ENCODE assay signal across 9 cellular contexts in the genomic region with DNA sequence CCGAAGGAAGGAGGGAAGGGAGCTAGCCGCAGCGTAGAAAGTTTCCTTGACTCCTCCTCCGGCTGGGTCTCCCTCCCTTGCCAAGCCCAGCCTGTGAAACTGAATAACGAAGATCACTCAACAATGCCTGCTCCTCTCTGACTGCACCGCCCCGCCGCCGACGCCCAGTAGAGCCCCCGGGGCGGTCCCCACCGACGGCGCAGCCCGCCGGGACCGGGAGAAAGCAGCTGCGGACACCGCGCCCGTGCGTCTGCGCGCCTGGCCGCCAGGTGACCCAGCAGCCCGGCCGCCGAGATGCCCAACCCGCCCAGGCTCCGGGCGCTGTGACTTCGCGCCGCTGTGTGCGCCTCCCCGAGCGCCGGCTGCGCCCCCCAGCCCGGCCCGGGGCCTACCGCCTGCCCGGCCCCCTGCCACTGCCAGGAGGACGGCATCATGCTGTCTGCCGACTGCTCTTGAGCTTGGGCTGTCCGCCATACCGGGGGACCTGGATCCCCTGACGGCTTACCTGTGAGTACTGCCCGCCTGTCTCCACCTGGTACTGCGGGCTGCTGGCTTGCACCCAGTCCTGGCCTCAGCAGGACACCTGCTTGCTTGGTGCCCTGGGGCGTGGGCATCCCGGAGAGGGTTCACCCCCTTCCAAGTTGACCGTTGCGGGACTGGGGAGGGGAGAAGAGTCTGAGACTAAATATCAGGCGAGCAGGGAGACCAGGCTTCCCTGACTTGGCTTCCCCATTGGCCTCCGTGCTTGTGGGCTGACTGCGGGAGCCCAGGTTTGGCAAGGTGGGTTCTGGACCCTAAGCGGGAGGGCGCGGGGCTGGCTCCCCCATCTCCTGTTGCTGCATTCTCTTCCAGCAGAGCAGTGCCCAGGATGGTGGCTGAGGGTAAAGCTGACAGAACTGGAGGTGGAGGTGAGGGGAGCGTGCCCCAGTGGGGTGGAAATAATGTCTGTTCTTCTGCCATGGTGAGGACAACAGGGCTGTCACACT. TPM values are rescaled to one million over a fixed set of nuclear protein-coding genes. Genes with fewer than 3 reads are reported as not detected.
DNase-seq lines count a peak whose midpoint lies in the region; ATAC-seq and TF ChIP-seq lines count a peak whose summit lies in the region.
"Had no signal": no experiment of that assay in that cellular context is flagged by ENCODE, and none has a peak within 500 bp of the region (broad histone marks: within the 10 kb centered on the region; RNA-seq: fewer than 3 reads in every experiment).

No MANE protein-coding gene starts in this region.

- H3K9ac ChIP-seq in HUES6 (ENCODE audit: low read length), result peak overlapping the region; percentile 36
- H3K9ac ChIP-seq in mammary epithelial cell (ENCODE audit: insufficient read depth, low read length), result no peak overlapping the region

- ATAC-seq in left lung, result peak; percentile 63
- ATAC-seq in upper lobe of left lung (ENCODE audit: low FRiP score in 2 of 2), result peak in 1 of 2 donors; percentile 78
- no peak for ATAC-seq in GM21619 (IDR thresholded peaks at IDR 0.05; ENCODE audit: unreplicated experiment)

- no peaks in the 10 kb centered on the region for H4K20me1 ChIP-seq in mammary epithelial cell (ENCODE audit: insufficient read depth, low read length)

- H3K27me3 ChIP-seq in BE2C, result no peaks in the 10 kb centered on the region; the same call in 1 of the 2 replicates
- H3K27me3 ChIP-seq in HUES6 (ENCODE audit: control insufficient read depth, insufficient read depth, low read length), result peaks cover 25% of the 10 kb centered on the region
- no peaks in the 10 kb centered on the region for H3K27me3 ChIP-seq in mammary epithelial cell (ENCODE audit: insufficient read depth, low read length)
- peaks cover 8 to 40% of the 10 kb centered on the region in 2 donors for H3K27me3 ChIP-seq in left lung
- peaks cover 0 to 12% (median 4%) of the 10 kb centered on the region in 4 donors for H3K27me3 ChIP-seq in upper lobe of left lung

- intact Hi-C loops in mammary epithelial cell (cut with micrococcal nuclease), result loop anchor here (2.0 kb wide), 2 partner anchors 65 to 649 kb away; no protein-coding TSS in a partner anchor
- intact Hi-C loops in left lung (cut with DNase I), result no loop called here

- H3K27ac ChIP-seq in HUES6 (ENCODE audit: low read depth, low read length), result no peak overlapping the region
- H3K27ac ChIP-seq in mammary epithelial cell (ENCODE audit: insufficient read depth, low read depth, low read length), result no peak overlapping the region
- H3K27ac ChIP-seq in left lung, result no peak overlapping the region
- peak overlapping the region in 1 of 4 donors; percentile 63 for H3K27ac ChIP-seq in upper lobe of left lung
- H3K27ac ChIP-seq: epithelial cell of prostate had no signal

- TF ChIP-seq POLR2A in upper lobe of left lung (IDR thresholded peaks at IDR 0.05), result no peak

- CTCF ChIA-PET in mammary epithelial cell (lab: Charles Lee; ENCODE audit: low non-redundant PET), result interaction anchor here (0.9 kb wide), 1 partner anchor 101 kb away, joined by 3 read pairs; no protein-coding TSS in a partner anchor

- no peaks in the 10 kb centered on the region for H3K36me3 ChIP-seq in BE2C
- no peaks in the 10 kb centered on the region for H3K36me3 ChIP-seq in HUES6 (ENCODE audit: control insufficient read depth, insufficient read depth, low read length)
- no peaks in the 10 kb centered on the region for H3K36me3 ChIP-seq in mammary epithelial cell (ENCODE audit: insufficient read depth, low read length)
- no peaks in the 10 kb centered on the region for H3K36me3 ChIP-seq in left lung
- no peaks in the 10 kb centered on the region for H3K36me3 ChIP-seq in upper lobe of left lung

- BruUV-seq in mammary epithelial cell (replicated peaks; lab: Mats Ljungman, UMichigan), result no TSS peak

- H3K4me1 ChIP-seq in BE2C (no peaks in the 10 kb centered on the region; the same call in 1 of the 2 replicates), HUES6 (ENCODE audit: control insufficient read depth, insufficient read depth, low read length) (peaks cover 10% of the 10 kb centered on the region; the same call in 1 of the 2 replicates), mammary epithelial cell (ENCODE audit: insufficient read depth, low read length) (peaks cover 13% of the 10 kb centered on the region), left lung (peaks cover 11 to 19% of the 10 kb centered on the region in 2 donors), upper lobe of left lung (peaks cover 14 to 31% (median 18%) of the 10 kb centered on the region in 4 donors)

- TF ChIP-seq CTCF in BE2C (IDR thresholded peaks at IDR 0.05; ENCODE audit: low read depth, low read length) (no peak), mammary epithelial cell (conservative IDR thresholded peaks at IDR 0.05 in 1 of 2, IDR thresholded peaks at IDR 0.05 in 1 of 2; ENCODE audit: extremely low read depth in 1 of 2, insufficient read depth in 1 of 2, low read depth in 1 of 2, low read length in 2 of 2) (peak in 1 of 2 donors; percentile 8), left lung (IDR thresholded peaks at IDR 0.05) (no peak), upper lobe of left lung (IDR thresholded peaks at IDR 0.05) (peak in 5 of 6 experiments; percentile 25 to 59 (median 42))

- H3K4me2 ChIP-seq in mammary epithelial cell (ENCODE audit: insufficient read depth, low read depth, low read length), result peak overlapping the region; percentile 87

- 14% methylated on average over 34 of the region's 62 CpGs for WGBS in mammary epithelial cell (ENCODE audit: low coverage, missing lambda C conversion rate)
- 0 to 24% methylated on average over 19 to 38 of the region's 62 CpGs for WGBS in upper lobe of left lung, 2 donors

- no peak for TF ChIP-seq EP300 in upper lobe of left lung (IDR thresholded peaks at IDR 0.05)

- no peaks in the 10 kb centered on the region for H3K79me2 ChIP-seq in mammary epithelial cell (ENCODE audit: insufficient read depth, low read length)

- in situ Hi-C loops in mammary epithelial cell (cut with MboI; ENCODE audit: low sequenced_read_pairs in 2 of 2), result loop anchor here (10.0 to 25.0 kb wide), 3 partner anchors 96 to 496 kb away; no protein-coding TSS in a partner anchor

- peak overlapping the region; percentile 47 for H3K4me3 ChIP-seq in BE2C (ENCODE audit: low read depth, low read length)
- H3K4me3 ChIP-seq in HUES6 (ENCODE audit: low read depth, low read length), result peak overlapping the region; percentile 61
- H3K4me3 ChIP-seq in mammary epithelial cell (replicated peaks in 1 of 3; ENCODE audit: insufficient read depth in 1 of 3, low read depth in 2 of 3, low read length in 3 of 3), result peak overlapping the region; percentile 8 to 35 (median 10)
- peak overlapping the region; percentile 17 to 19 for H3K4me3 ChIP-seq in left lung
- peak overlapping the region in 3 of 4 donors; percentile 39 to 47 (median 46) for H3K4me3 ChIP-seq in upper lobe of left lung

- peak; percentile 49 for DNase-seq in BE2C
- DNase-seq in mammary epithelial cell, result peak; percentile 43
- peak in 1 of 2 donors; percentile 78 for DNase-seq in left lung
- DNase-seq in upper lobe of left lung, result peak in 1 of 2 donors; percentile 89
- no peak for DNase-seq in NCI-H82 (lab: John Stamatoyannopoulos, UW)
- no peak for DNase-seq in stimulated activated CD4-positive, alpha-beta T cell treated with anti-CD3 and anti-CD28 coated beads, Interleukin-2, amount 100 ng/mL, for 48 hours

- no peaks in the 10 kb centered on the region for H3K9me3 ChIP-seq in BE2C
- H3K9me3 ChIP-seq in HUES6 (ENCODE audit: control insufficient read depth, insufficient read depth, low read depth, low read length), result no peaks in the 10 kb centered on the region
- no peaks in the 10 kb centered on the region for H3K9me3 ChIP-seq in mammary epithelial cell (replicated peaks; ENCODE audit: insufficient read depth, low read length)
- H3K9me3 ChIP-seq in left lung, result no peaks in the 10 kb centered on the region
- no peaks in the 10 kb centered on the region for H3K9me3 ChIP-seq in upper lobe of left lung

- dilution Hi-C loops in mammary epithelial cell (cut with HindIII; ENCODE audit: low sequenced_read_pairs), result no loop called here

- peak overlapping the region; percentile 82 for H2AFZ ChIP-seq in mammary epithelial cell (ENCODE audit: low read depth, low read length)

RNA-seq across cellular contexts. Expression of gene SPTLC1, which starts 26.2 kb away (rescaled TPM):
- 67.6 TPM for polyA plus RNA-seq in BE2C (2012; ENCODE audit: insufficient read depth, insufficient read length, low read depth)
- total RNA-seq in mammary epithelial cell, result 100 to 1,000 TPM in 1 of 2 donors, 10 to 100 TPM in 1; 76.6 to 152 TPM
- polyA plus RNA-seq in mammary epithelial cell, result 60.9 TPM
- polyA minus RNA-seq in mammary epithelial cell, result 82.1 TPM
- total RNA-seq in left lung, result 10 to 100 TPM; 68.0 to 73.8 TPM
- total RNA-seq in upper lobe of left lung, result 10 to 100 TPM; 25.6 to 85.7 (median 60.6) TPM

Comparison
In these comparisons a context has a peak if more than half of its experiments do, and no peak if none do; other contexts are left out.
1. DNase-seq: peak in BE2C (single experiment) and mammary epithelial cell (single experiment); none in NCI-H82 (single experiment) and stimulated activated CD4-positive, alpha-beta T cell treated with anti-CD3 and anti-CD28 coated beads, Interleukin-2, amount 100 ng/mL, for 48 hours (0 of 2).
2. H3K4me3 ChIP-seq: peak in every context shown above with its lines; median percentile 61 in HUES6; 47 in BE2C; 46 in upper lobe of left lung; 18 in left lung; 10 in mammary epithelial cell.
3. CTCF ChIP-seq: peak in upper lobe of left lung (5 of 6); none in BE2C (single experiment) and left lung (0 of 2).